ENCODE assay signal across 7 cellular contexts in genomic region chr4:129292194-129292593, GRCh38.
A peak's percentile ranks its signal among the peaks of the same experiment; 100 is the strongest.
DNase-seq lines count a peak whose midpoint lies in the region; ATAC-seq, FAIRE-seq and TF ChIP-seq lines count a peak whose summit lies in the region.
"Not testable (repeated sequence)": the region's sequence is repeated elsewhere in the genome, so short reads cannot be mapped to it uniquely, and the experiment has no call there.

No MANE protein-coding gene starts in this region.

- FAIRE-seq in kidney (lab: Jason Lieb, UNC), result not testable (repeated sequence)

- not testable (repeated sequence) for DNase-seq in DND-41; SK-N-SH; retinal pigment epithelial cell (ENCODE audit: low read depth)
- DNase-seq in HT-29 (ENCODE audit: low spot score), result peak; percentile 2
- DNase-seq in OCI-M1 (lab: John Stamatoyannopoulos, UW), result peak; percentile 34
- DNase-seq in kidney, result peak; percentile 33
- DNase-seq in neural progenitor cell (ENCODE audit: low spot score), result peak; percentile 2

- TF ChIP-seq EP300 in SK-N-SH (IDR thresholded peaks at IDR 0.05; ENCODE audit: borderline replicate concordance in 1 of 2, low read depth in 1 of 2, low read length in 1 of 2), result not testable (repeated sequence)

- not testable (repeated sequence) for H3K9me2 ChIP-seq in SK-N-SH

- H3K9ac ChIP-seq in DND-41 (ENCODE audit: low read depth, low read length); SK-N-SH; kidney (ENCODE audit: low read length in 2 of 2); neural progenitor cell: not testable (repeated sequence)

- not testable (repeated sequence) for H3K4me3 Mint-ChIP-seq in neural progenitor cell

- not testable (repeated sequence) for H3K79me2 ChIP-seq in DND-41 (ENCODE audit: insufficient read depth, low read length); SK-N-SH (ENCODE audit: insufficient read depth); neural progenitor cell (ENCODE audit: low read depth)

- H4K20me1 ChIP-seq in DND-41 (ENCODE audit: insufficient read depth, low read length); SK-N-SH (ENCODE audit: insufficient read depth); neural progenitor cell (ENCODE audit: low read depth): not testable (repeated sequence)

- not testable (repeated sequence) for ATAC-seq in DND-41 (ENCODE audit: insufficient read depth, low read depth)

- H3K36me3 ChIP-seq in DND-41 (ENCODE audit: insufficient read depth, low read length); SK-N-SH (replicated peaks in 1 of 2; ENCODE audit: control insufficient read depth in 1 of 2, insufficient read depth in 2 of 2, low read length in 1 of 2); kidney (ENCODE audit: control insufficient read depth in 1 of 2, insufficient read depth in 2 of 2, low read length in 2 of 2); neural progenitor cell: not testable (repeated sequence)

- POLR2A ChIA-PET in SK-N-SH (lab: Yijun Ruan, JAX), result not testable (repeated sequence)

- not testable (repeated sequence) for H3K36me3 Mint-ChIP-seq in neural progenitor cell

- TF ChIP-seq CTCF in DND-41 (IDR thresholded peaks at IDR 0.05; ENCODE audit: borderline replicate concordance, extremely low read depth, low read length, poor library complexity, severe bottlenecking) (peak; percentile 11), SK-N-SH (IDR thresholded peaks at IDR 0.05) (peak; percentile 21), retinal pigment epithelial cell (conservative IDR thresholded peaks at IDR 0.05; ENCODE audit: low read depth, low read length) (peak; percentile 12)
- TF ChIP-seq CTCF in kidney (IDR thresholded peaks at IDR 0.05; ENCODE audit: borderline replicate concordance, extremely low read depth, insufficient read depth); neural progenitor cell (IDR thresholded peaks at IDR 0.05): not testable (repeated sequence)

- not testable (repeated sequence) for H3K27me3 ChIP-seq in DND-41 (ENCODE audit: insufficient read depth, low read length, poor library complexity); SK-N-SH (ENCODE audit: insufficient read depth); neural progenitor cell

- H3K9me3 Mint-ChIP-seq in neural progenitor cell, result peaks cover 14% of the 10 kb centered on the region

- H3K27ac ChIP-seq in DND-41 (ENCODE audit: low read length); SK-N-SH (ENCODE audit: low read depth in 2 of 2, low read length in 1 of 2); kidney (ENCODE audit: low read depth in 2 of 2, low read length in 2 of 2); neural progenitor cell: not testable (repeated sequence)

- not testable (repeated sequence) for TF ChIP-seq RAD21 in SK-N-SH (IDR thresholded peaks at IDR 0.05; ENCODE audit: low read length)

- not testable (repeated sequence) for H3K27me3 Mint-ChIP-seq in neural progenitor cell (ENCODE audit: insufficient read depth, low read depth)

- H3K4me1 ChIP-seq in DND-41 (ENCODE audit: insufficient read depth, low read length); SK-N-SH (ENCODE audit: control insufficient read depth in 1 of 2, insufficient read depth in 2 of 2, low read depth in 1 of 2, low read length in 1 of 2); kidney (ENCODE audit: control insufficient read depth in 1 of 2, insufficient read depth in 1 of 2, low read depth in 1 of 2, low read length in 2 of 2); neural progenitor cell: not testable (repeated sequence)

- not testable (repeated sequence) for H2AFZ ChIP-seq in DND-41 (ENCODE audit: low read depth, low read length); SK-N-SH (ENCODE audit: low read depth); neural progenitor cell (replicated peaks)

- 24% methylated on average over 4 of the region's 4 CpGs for WGBS in SK-N-SH (ENCODE audit: low lambda C conversion rate)

- H3K9me3 ChIP-seq in DND-41 (ENCODE audit: insufficient read depth, low read length, severe bottlenecking); SK-N-SH; kidney (ENCODE audit: control insufficient read depth in 1 of 2, low read length in 2 of 2); neural progenitor cell (ENCODE audit: low read depth): not testable (repeated sequence)

- not testable (repeated sequence) for H3K4me2 ChIP-seq in DND-41 (ENCODE audit: insufficient read depth, low read length); SK-N-SH; neural progenitor cell

- CTCF ChIA-PET in SK-N-SH (lab: Yijun Ruan, JAX), result interaction anchor here (1.2 kb wide), 1 partner anchor 16 kb away, joined by 3 read pairs; no protein-coding TSS in a partner anchor

- not testable (repeated sequence) for H3K27ac Mint-ChIP-seq in neural progenitor cell

- intact Hi-C loops in kidney (cut with DNase I), result not testable (repeated sequence)

- not testable (repeated sequence) for H3F3A ChIP-seq in SK-N-SH (replicated peaks; ENCODE audit: insufficient read depth); neural progenitor cell (ENCODE audit: low read depth)

- H3K4me3 ChIP-seq in DND-41 (ENCODE audit: low read depth in 1 of 2, low read length in 2 of 2); SK-N-SH (ENCODE audit: low read depth in 2 of 2, low read length in 1 of 2); kidney (ENCODE audit: low read length in 2 of 2); neural progenitor cell; retinal pigment epithelial cell (ENCODE audit: low read length): not testable (repeated sequence)

- not testable (repeated sequence) for H3K4me1 Mint-ChIP-seq in neural progenitor cell
